Comparison of ENCODE assay signal across 19 cellular contexts in the genomic region with DNA sequence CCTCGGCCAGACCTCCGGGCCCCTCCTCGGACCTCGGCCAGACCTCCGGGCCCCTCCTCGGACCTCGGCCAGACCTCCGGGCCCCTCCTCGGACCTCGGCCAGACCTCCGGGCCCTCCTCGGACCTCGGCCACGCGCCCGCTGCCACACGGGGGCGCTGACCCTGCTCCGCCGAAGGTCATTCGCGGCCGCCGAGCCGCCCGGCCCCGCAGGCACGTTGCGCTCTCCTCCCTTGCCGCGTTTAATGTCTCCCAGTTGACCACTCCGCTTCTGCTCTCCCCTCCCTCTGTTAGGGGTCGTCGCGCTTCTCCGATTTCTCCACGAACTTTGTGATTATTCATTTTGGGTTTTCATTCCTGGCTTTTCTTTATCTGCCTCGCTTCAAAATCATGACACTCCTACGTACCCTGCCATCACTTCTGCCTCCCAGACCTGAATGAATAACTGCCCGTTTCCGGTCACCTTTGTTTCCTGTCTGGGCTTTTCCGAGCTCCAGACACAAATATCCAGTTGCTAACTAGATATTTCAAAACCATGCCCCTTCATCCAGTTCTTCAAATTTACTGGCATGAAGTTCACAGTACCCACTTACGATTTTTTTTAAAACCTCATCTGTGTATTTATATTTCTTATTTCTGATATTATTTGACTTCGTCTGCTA. TPM values are rescaled to one million over a fixed set of nuclear protein-coding genes. Genes with fewer than 3 reads are reported as not detected.
DNase-seq lines count a peak whose midpoint lies in the region; ATAC-seq, FAIRE-seq and TF ChIP-seq lines count a peak whose summit lies in the region.
"Had no signal": no experiment of that assay in that cellular context is flagged by ENCODE, and none has a peak within 500 bp of the region (broad histone marks: within the 10 kb centered on the region; RNA-seq: fewer than 3 reads in every experiment).

No MANE protein-coding gene starts in this region.

- H3K9me3 ChIP-seq in A549 (no peaks in the 10 kb centered on the region), ascending aorta (no peaks in the 10 kb centered on the region)

- peak overlapping the region; percentile 63 for H3K27ac Mint-ChIP-seq in dendritic cell treated with granulocyte-macrophage colony-stimulating factor and Interleukin-4, amounts not matched to agents 40 ng/mL and 50 ng/mL, for 4 days
- H3K27ac Mint-ChIP-seq in neural crest cell (ENCODE audit: unreplicated experiment), result peak overlapping the region; percentile 58
- H3K27ac Mint-ChIP-seq: CD14-positive monocyte had no signal

- H3K27me3 ChIP-seq in ascending aorta, result no peaks in the 10 kb centered on the region

- no peak for TF ChIP-seq CTCF in A549 (IDR thresholded peaks at IDR 0.05)
- TF ChIP-seq CTCF in neural crest cell (conservative IDR thresholded peaks at IDR 0.05), result no peak
- no peak for TF ChIP-seq CTCF in ascending aorta (IDR thresholded peaks at IDR 0.05)

- no peak for ATAC-seq in A549
- ATAC-seq in HG03045 (IDR thresholded peaks at IDR 0.05; ENCODE audit: unreplicated experiment), result no peak

- H3K9me3 Mint-ChIP-seq in dendritic cell treated with granulocyte-macrophage colony-stimulating factor and Interleukin-4, amounts not matched to agents 40 ng/mL and 50 ng/mL, for 4 days, result peaks cover 18% of the 10 kb centered on the region
- H3K9me3 Mint-ChIP-seq in neural crest cell, result peaks cover 5% of the 10 kb centered on the region

- H3K4me3 ChIP-seq in A549, result no peak overlapping the region
- no peak overlapping the region for H3K4me3 ChIP-seq in ascending aorta
- H3K4me3 ChIP-seq: SK-N-MC had no signal

- no peak for TF ChIP-seq EP300 in A549 (IDR thresholded peaks at IDR 0.05)

- CTCF ChIA-PET in A549 (lab: Yijun Ruan, JAX), result no interaction called here

- peaks cover 14% of the 10 kb centered on the region for H3K27me3 Mint-ChIP-seq in dendritic cell treated with granulocyte-macrophage colony-stimulating factor and Interleukin-4, amounts not matched to agents 40 ng/mL and 50 ng/mL, for 4 days
- no peaks in the 10 kb centered on the region for H3K27me3 Mint-ChIP-seq in neural crest cell (ENCODE audit: low read depth)

- POLR2A ChIA-PET in A549 (lab: Yijun Ruan, JAX), result no interaction called here

- H3K36me3 Mint-ChIP-seq in dendritic cell treated with granulocyte-macrophage colony-stimulating factor and Interleukin-4, amounts not matched to agents 40 ng/mL and 50 ng/mL, for 4 days (ENCODE audit: low read depth), result peaks cover 12% of the 10 kb centered on the region
- H3K36me3 Mint-ChIP-seq in neural crest cell (ENCODE audit: low read depth), result peaks cover 6% of the 10 kb centered on the region
- H3K36me3 Mint-ChIP-seq: CD14-positive monocyte had no signal

- DNase-seq in A549 (ENCODE audit: low read depth in 1 of 2, low spot score in 1 of 2) (no peak), H4 (ENCODE audit: low spot score) (peak; percentile 28), neural crest cell (ENCODE audit: low read depth, low spot score) (no peak), NOMO-1 (lab: John Stamatoyannopoulos, UW; ENCODE audit: unreplicated experiment in 2 of 2) (no peak), GM19238 (ENCODE audit: insufficient read length, low spot score) (no peak), ascending aorta (ENCODE audit: low spot score in 2 of 2) (no peak)
- DNase-seq: DND-41; GDM1; KBM-7; NCI-H1048; NCI-H226; NCI-H526 treated with DMSO at 0.1 percent for 48 hours; NK-92 treated with Interleukin-12 subunit alpha and Interleukin-12 subunit beta, amount 100 ng/mL, for 24 hours had no signal

- FAIRE-seq in A549 (lab: Jason Lieb, UNC), result no peak
- FAIRE-seq: A204.1 had no signal

- intact Hi-C loops in dendritic cell treated with granulocyte-macrophage colony-stimulating factor and Interleukin-4, amounts not matched to agents 40 ng/mL and 50 ng/mL, for 4 days (cut with micrococcal nuclease), result no loop called here
- intact Hi-C loops in ascending aorta (cut with DNase I), result no loop called here

- peak overlapping the region; percentile 30; the same call in 2 of the 3 replicates for H3K4me2 ChIP-seq in A549

- no peaks in the 10 kb centered on the region for H3K36me3 ChIP-seq in ascending aorta

- H3K4me1 ChIP-seq in A549, result peaks cover 7% of the 10 kb centered on the region; the same call in 2 of the 3 replicates
- H3K4me1 ChIP-seq in ascending aorta, result peaks cover 2 to 8% of the 10 kb centered on the region in 2 donors

- TF ChIP-seq RAD21 in A549 (conservative IDR thresholded peaks at IDR 0.05 in 1 of 2, IDR thresholded peaks at IDR 0.05 in 1 of 2), result no peak

- H3K27ac ChIP-seq in A549, result no peak overlapping the region
- no peak overlapping the region for H3K27ac ChIP-seq in ascending aorta
- H3K27ac ChIP-seq: HL-60, SK-N-MC had no signal

- peaks cover 37% of the 10 kb centered on the region for H3K4me1 Mint-ChIP-seq in dendritic cell treated with granulocyte-macrophage colony-stimulating factor and Interleukin-4, amounts not matched to agents 40 ng/mL and 50 ng/mL, for 4 days (ENCODE audit: low read depth)
- no peaks in the 10 kb centered on the region for H3K4me1 Mint-ChIP-seq in neural crest cell

- WGBS in A549 (ENCODE audit: missing lambda C conversion rate), result 83% methylated on average over 24 of the region's 44 CpGs

- H3K4me3 Mint-ChIP-seq in dendritic cell treated with granulocyte-macrophage colony-stimulating factor and Interleukin-4, amounts not matched to agents 40 ng/mL and 50 ng/mL, for 4 days, result no peak overlapping the region
- H3K4me3 Mint-ChIP-seq in neural crest cell, result no peak overlapping the region
- H3K4me3 Mint-ChIP-seq: CD14-positive monocyte had no signal

- TF ChIP-seq POLR2A in A549 (IDR thresholded peaks at IDR 0.05; ENCODE audit: low read length), result no peak

TF ChIP-seq in A549, 52 proteins besides CTCF, POLR2A, EP300 and RAD21:
- TF ChIP-seq HOXB13 (CRISPR knock-in tag; IDR thresholded peaks at IDR 0.05; ENCODE audit: low read depth), result no peak
- TF ChIP-seq, protein P1, sequence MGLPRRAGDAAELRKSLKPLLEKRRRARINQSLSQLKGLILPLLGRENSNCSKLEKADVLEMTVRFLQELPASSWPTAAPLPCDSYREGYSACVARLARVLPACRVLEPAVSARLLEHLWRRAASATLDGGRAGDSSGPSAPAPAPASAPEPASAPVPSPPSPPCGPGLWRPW (IDR thresholded peaks at IDR 0.05), result no peak
- no peak for TF ChIP-seq HOXB5 (CRISPR knock-in tag; IDR thresholded peaks at IDR 0.05)
TF ChIP-seq in A549: peak in this region for 0.

RNA-seq across cellular contexts. Expression of a gene that starts 14.8 kb away (rescaled TPM):
- polyA plus RNA-seq in A549 (2011; rRNA removed), result not detected in 2 replicates
- polyA plus RNA-seq in A549 (2012; cell fraction: cytosol; rRNA removed), result not detected in 2 replicates
- polyA plus RNA-seq in A549 (2012; cell fraction: nucleus; rRNA removed), result not detected in 2 replicates
- 0.01 TPM in 1 of 3 replicates, not detected in the others for polyA plus RNA-seq in A549 (2017; fragmentation: RNase III; extraction: RNeasy Plus Mini Kit Qiagen cat#74134 plus additional on column Dnase treatment)
- not detected in 2 replicates for polyA minus RNA-seq in A549 (2011; rRNA and poly(A)+ RNA removed)
- total RNA-seq in H4 (2014; rRNA removed; shearing (Covaris generic)), result 41.9 and 49.4 TPM in 2 replicates
- 1.7 and 2.0 TPM in 2 replicates for total RNA-seq in neural crest cell
- 9.5 TPM for total RNA-seq in ascending aorta
